1 cellular context compared by ENCODE assay signal in genomic region chr2:38108907-38109731, GRCh38.
TF ChIP-seq lines count a peak whose summit lies in the region.

No MANE protein-coding gene starts in this region.

TF ChIP-seq in H1, 55 proteins besides CTCF, POLR2A, EP300 and RAD21 (continued from another document):
- TF ChIP-seq YY1 (IDR thresholded peaks at IDR 0.05; ENCODE audit: low read depth, low read length) (no peak), ZNF274 (IDR thresholded peaks at IDR 0.05; ENCODE audit: borderline replicate concordance, extremely low read depth, low read length) (no peak), EGR1 (IDR thresholded peaks at IDR 0.05; ENCODE audit: borderline replicate concordance, low read depth, low read length) (no peak), RXRA (IDR thresholded peaks at IDR 0.05; ENCODE audit: insufficient read depth, low read depth, low read length) (no peak), EZH2 (IDR thresholded peaks at IDR 0.05; ENCODE audit: low read depth, low read length, severe bottlenecking) (no peak), JUN (IDR thresholded peaks at IDR 0.05; ENCODE audit: low read depth, low read length) (no peak), CTBP2 (IDR thresholded peaks at IDR 0.05; ENCODE audit: borderline replicate concordance, insufficient read depth, insufficient read length, low read length) (no peak)
- TF ChIP-seq, protein P1, sequence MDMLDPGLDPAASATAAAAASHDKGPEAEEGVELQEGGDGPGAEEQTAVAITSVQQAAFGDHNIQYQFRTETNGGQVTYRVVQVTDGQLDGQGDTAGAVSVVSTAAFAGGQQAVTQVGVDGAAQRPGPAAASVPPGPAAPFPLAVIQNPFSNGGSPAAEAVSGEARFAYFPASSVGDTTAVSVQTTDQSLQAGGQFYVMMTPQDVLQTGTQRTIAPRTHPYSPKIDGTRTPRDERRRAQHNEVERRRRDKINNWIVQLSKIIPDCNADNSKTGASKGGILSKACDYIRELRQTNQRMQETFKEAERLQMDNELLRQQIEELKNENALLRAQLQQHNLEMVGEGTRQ (IDR thresholded peaks at IDR 0.05; ENCODE audit: low read length): no peak
